ENCODE assay signal across 8 cellular contexts in genomic region chr4:39043697-39044363, GRCh38. TPM values are rescaled to one million over a fixed set of nuclear protein-coding genes. Genes with fewer than 3 reads are reported as not detected.
DNase-seq lines count a peak whose midpoint lies in the region; FAIRE-seq and TF ChIP-seq lines count a peak whose summit lies in the region.

No MANE protein-coding gene starts in this region.

- H3K4me1 ChIP-seq in ES-I3 (ENCODE audit: insufficient read depth, low read length), result peaks cover 21% of the 10 kb centered on the region
- H3K4me1 ChIP-seq in Loucy (ENCODE audit: insufficient read depth, low read length, poor library complexity, severe bottlenecking), result peaks cover 37% of the 10 kb centered on the region
- H3K4me1 ChIP-seq in astrocyte (ENCODE audit: insufficient read depth, low read length), result peaks cover 17% of the 10 kb centered on the region
- peaks cover 18% of the 10 kb centered on the region for H3K4me1 ChIP-seq in keratinocyte (ENCODE audit: control insufficient read depth, extremely low read depth, insufficient read depth, low read length)

- H3K4me3 Mint-ChIP-seq in astrocyte (ENCODE audit: unreplicated experiment), result peak overlapping the region; percentile 86

- H3K36me3 ChIP-seq in ES-I3 (ENCODE audit: insufficient read depth, low read length) (no peaks in the 10 kb centered on the region; the same call in 1 of the 2 replicates), Loucy (ENCODE audit: insufficient read depth, low read length) (no peaks in the 10 kb centered on the region), astrocyte (ENCODE audit: insufficient read depth, low read length) (no peaks in the 10 kb centered on the region), keratinocyte (ENCODE audit: control insufficient read depth in 2 of 2, extremely low read depth in 1 of 2, insufficient read depth in 2 of 2, low read length in 2 of 2) (no peaks in the 10 kb centered on the region)

- H3K9me1 ChIP-seq in keratinocyte (ENCODE audit: control insufficient read depth, extremely low read depth, insufficient read depth, low read length), result no peaks in the 10 kb centered on the region

- H3K4me3 ChIP-seq in Loucy (ENCODE audit: low read length, poor library complexity, severe bottlenecking) (peak overlapping the region; percentile 76), astrocyte (ENCODE audit: insufficient read depth, low read depth, low read length) (peak overlapping the region; percentile 52), keratinocyte (ENCODE audit: control insufficient read depth in 2 of 3, extremely low read depth in 1 of 3, insufficient read depth in 2 of 3, low read depth in 1 of 3, low read length in 3 of 3) (peak overlapping the region; percentile 59 to 95 (median 61))

- H2AFZ ChIP-seq in Loucy (ENCODE audit: low read length) (peak overlapping the region; percentile 90), astrocyte (ENCODE audit: low read depth, low read length) (no peak overlapping the region), keratinocyte (ENCODE audit: control insufficient read depth, low read length) (peak overlapping the region; percentile 82)

- dilution Hi-C loops in keratinocyte (cut with MboI; ENCODE audit: extremely low pct_ligation_motif_present, low sequenced_read_pairs), result no loop called here

- H3K27me3 ChIP-seq in Loucy (ENCODE audit: insufficient read depth, low read length, poor library complexity, severe bottlenecking) (no peaks in the 10 kb centered on the region), astrocyte (ENCODE audit: insufficient read depth, low read length) (no peaks in the 10 kb centered on the region), keratinocyte (ENCODE audit: control insufficient read depth, extremely low read depth, insufficient read depth, low read length) (no peaks in the 10 kb centered on the region)

- H3K9me3 ChIP-seq in ES-I3 (ENCODE audit: control insufficient read depth, insufficient read depth, low read length) (no peaks in the 10 kb centered on the region), Loucy (ENCODE audit: insufficient read depth, low read depth, low read length) (no peaks in the 10 kb centered on the region), astrocyte (ENCODE audit: insufficient read depth, low read depth, low read length) (no peaks in the 10 kb centered on the region), keratinocyte (ENCODE audit: control insufficient read depth, low read depth, low read length) (no peaks in the 10 kb centered on the region)

- H3K4me1 Mint-ChIP-seq in astrocyte (ENCODE audit: low read depth, unreplicated experiment), result peaks cover 38% of the 10 kb centered on the region

- H3K36me3 Mint-ChIP-seq in astrocyte (ENCODE audit: low read depth, unreplicated experiment), result peaks cover 2% of the 10 kb centered on the region

- H3K9me2 ChIP-seq in Loucy (replicated peaks; ENCODE audit: low read depth, low read length), result no peaks in the 10 kb centered on the region

- H3K4me2 ChIP-seq in Loucy (ENCODE audit: low read depth, low read length, poor library complexity, severe bottlenecking) (peak overlapping the region; percentile 81), astrocyte (ENCODE audit: low read length) (peak overlapping the region; percentile 86), keratinocyte (ENCODE audit: control insufficient read depth, extremely low read depth, insufficient read depth, low read depth, low read length) (peak overlapping the region; percentile 78)

- no peak for TF ChIP-seq CTCF in Loucy (conservative IDR thresholded peaks at IDR 0.05; ENCODE audit: low read length)
- TF ChIP-seq CTCF in astrocyte (IDR thresholded peaks at IDR 0.05; ENCODE audit: insufficient read depth, low read depth, low read length), result no peak
- no peak for TF ChIP-seq CTCF in keratinocyte (optimal IDR thresholded peaks at IDR 0.05 in 1 of 3, IDR thresholded peaks at IDR 0.05 in 1 of 3, conservative IDR thresholded peaks at IDR 0.05 in 1 of 3; ENCODE audit: extremely low read depth in 1 of 3, insufficient read depth in 2 of 3, low read length in 3 of 3)

- H3K79me2 ChIP-seq in Loucy (ENCODE audit: insufficient read depth, low read length) (peaks cover 35% of the 10 kb centered on the region), astrocyte (ENCODE audit: insufficient read depth, low read length) (peaks cover 32% of the 10 kb centered on the region), keratinocyte (ENCODE audit: control insufficient read depth, insufficient read depth, low read length) (peaks cover 20% of the 10 kb centered on the region)

- H3K27me3 Mint-ChIP-seq in astrocyte (ENCODE audit: low read depth, unreplicated experiment), result no peaks in the 10 kb centered on the region

- H4K20me1 ChIP-seq in Loucy (ENCODE audit: insufficient read depth, low read length, poor library complexity, severe bottlenecking) (peaks cover 24% of the 10 kb centered on the region), astrocyte (ENCODE audit: insufficient read depth, low read length) (peaks cover 18% of the 10 kb centered on the region), keratinocyte (ENCODE audit: control insufficient read depth, extremely low read depth, insufficient read depth, low read length) (no peaks in the 10 kb centered on the region)

- H3F3A ChIP-seq in Loucy (ENCODE audit: low read depth), result no peaks in the 10 kb centered on the region

- H3K27ac ChIP-seq in astrocyte (ENCODE audit: low read depth, low read length) (peak overlapping the region; percentile 86), keratinocyte (ENCODE audit: control insufficient read depth, insufficient read depth, low read length) (peak overlapping the region; percentile 85), substantia nigra (ENCODE audit: low read depth, low read length, poor library complexity, severe bottlenecking) (peak overlapping the region; percentile 83)

- DNase-seq in astrocyte (ENCODE audit: low read depth), result peak; percentile 24
- DNase-seq in keratinocyte (ENCODE audit: low read depth, low spot score), result no peak
- peak in 3 of 49 donors; percentile 12 to 52 (median 21) for DNase-seq in substantia nigra (lab: John Stamatoyannopoulos, UW)
- no peak for DNase-seq in cerebellum (ENCODE audit: low spot score)
- no peak for DNase-seq in SW480 (ENCODE audit: low spot score)
- no peak for DNase-seq in DMS79 treated with DMSO at 0.1 percent for 48 hours (lab: John Stamatoyannopoulos, UW)

- FAIRE-seq in astrocyte (lab: Jason Lieb, UNC) (no peak), keratinocyte (lab: Jason Lieb, UNC) (no peak)

- H3K27ac Mint-ChIP-seq in astrocyte (ENCODE audit: unreplicated experiment), result peak overlapping the region; percentile 93

- H3K9ac ChIP-seq in ES-I3 (ENCODE audit: low read depth, low read length), result peak overlapping the region; percentile 91
- H3K9ac ChIP-seq in Loucy (ENCODE audit: low read depth, low read length, poor library complexity, severe bottlenecking), result peak overlapping the region; percentile 78
- peak overlapping the region; percentile 93 for H3K9ac ChIP-seq in astrocyte (ENCODE audit: low read length)
- peak overlapping the region; percentile 66 for H3K9ac ChIP-seq in keratinocyte (ENCODE audit: control insufficient read depth, extremely low read depth, insufficient read depth, low read length)

- H3K9me3 Mint-ChIP-seq in astrocyte (ENCODE audit: unreplicated experiment), result no peaks in the 10 kb centered on the region

RNA-seq across cellular contexts. Expression of gene TMEM156, which starts 11.6 kb away (rescaled TPM):
- total RNA-seq in astrocyte (0.59 and 1.1 TPM in 2 replicates), cerebellum (0.09 TPM)
- polyA plus RNA-seq in keratinocyte, result 0.15 to 0.68 TPM (median 0.19 TPM) in 3 replicates
- not detected for polyA plus RNA-seq in keratinocyte (2011; ENCODE audit: low read depth)
- 0.29 and 0.35 TPM in 2 replicates for polyA plus RNA-seq in keratinocyte (2011; cell fraction: cytosol; rRNA removed)
- 0.09 and 0.23 TPM in 2 replicates for polyA plus RNA-seq in keratinocyte (2011; cell fraction: nucleus; rRNA removed)
- polyA plus RNA-seq in keratinocyte (2012; ENCODE audit: low replicate concordance), result 0.08 TPM in 1 of 2 replicates, not detected in the other
- 0.45 TPM in 1 of 3 replicates, not detected in the others for polyA minus RNA-seq in keratinocyte
- polyA minus RNA-seq in keratinocyte (2011; cell fraction: cytosol; rRNA and poly(A)+ RNA removed), result not detected
- polyA minus RNA-seq in keratinocyte (2011; cell fraction: nucleus; rRNA and poly(A)+ RNA removed), result not detected in 2 replicates

RNA-seq across cellular contexts. Expression of gene KLHL5, which starts 18.2 kb away (rescaled TPM):
- total RNA-seq in astrocyte (67.5 and 70.8 TPM in 2 replicates), cerebellum (116 TPM)
- polyA plus RNA-seq in keratinocyte, result 17.9 to 32.1 TPM (median 25.4 TPM) in 3 replicates
- polyA plus RNA-seq in keratinocyte (2011; ENCODE audit: low read depth), result 25.7 TPM
- polyA plus RNA-seq in keratinocyte (2011; cell fraction: cytosol; rRNA removed), result 18.6 and 24.6 TPM in 2 replicates
- 14.3 and 18.5 TPM in 2 replicates for polyA plus RNA-seq in keratinocyte (2011; cell fraction: nucleus; rRNA removed)
- 10.4 and 26.6 TPM in 2 replicates for polyA plus RNA-seq in keratinocyte (2012; ENCODE audit: low replicate concordance)
- 17.3 to 57.6 TPM (median 28.0 TPM) in 3 replicates for polyA minus RNA-seq in keratinocyte
- 23.2 TPM for polyA minus RNA-seq in keratinocyte (2011; cell fraction: cytosol; rRNA and poly(A)+ RNA removed)
- polyA minus RNA-seq in keratinocyte (2011; cell fraction: nucleus; rRNA and poly(A)+ RNA removed), result 12.8 and 23.0 TPM in 2 replicates
